Comparison of ENCODE assay signal across 10 cellular contexts in genomic region chr12:120196363-120196762, GRCh38. TPM values are rescaled to one million over a fixed set of nuclear protein-coding genes. Genes with fewer than 3 reads are reported as not detected.
A peak's percentile ranks its signal among the peaks of the same experiment; 100 is the strongest.
DNase-seq lines count a peak whose midpoint lies in the region; ATAC-seq and TF ChIP-seq lines count a peak whose summit lies in the region.
"Had no signal": no experiment of that assay in that cellular context is flagged by ENCODE, and none has a peak within 500 bp of the region (broad histone marks: within the 10 kb centered on the region; RNA-seq: fewer than 3 reads in every experiment).

No MANE protein-coding gene starts in this region.

- H2AK5ac ChIP-seq in trophoblast cell (ENCODE audit: low read length), result no peak overlapping the region

- no peaks in the 10 kb centered on the region for H3K27me3 ChIP-seq in KMS-11 (ENCODE audit: insufficient read depth, low read depth)
- H3K27me3 ChIP-seq in trophoblast cell (ENCODE audit: insufficient read depth, low read length), result no peaks in the 10 kb centered on the region
- H3K27me3 ChIP-seq: SJSA1 had no signal

- no peak overlapping the region for H2BK120ac ChIP-seq in trophoblast cell (ENCODE audit: insufficient read depth, low read length, poor library complexity)

- H3K79me1 ChIP-seq in trophoblast cell (ENCODE audit: low read length), result peaks cover 19% of the 10 kb centered on the region

- ATAC-seq in HG02763 (IDR thresholded peaks at IDR 0.05; ENCODE audit: unreplicated experiment) (no peak), HG02610 (IDR thresholded peaks at IDR 0.05; ENCODE audit: unreplicated experiment) (no peak)

- H3K9ac ChIP-seq in KMS-11, result peak overlapping the region; percentile 27; the same call in 1 of the 2 replicates
- H3K9ac ChIP-seq in trophoblast cell (ENCODE audit: low read length), result no peak overlapping the region

- H3K18ac ChIP-seq in trophoblast cell (ENCODE audit: low read length), result no peak overlapping the region

- H3K4me3 Mint-ChIP-seq in activated naive CD8-positive, alpha-beta T cell treated with anti-CD3 and anti-CD28 coated beads for 36 hours, result peak overlapping the region; percentile 88

- H3K4me3 ChIP-seq in KMS-11 (IDR thresholded peaks at IDR 0.05; ENCODE audit: insufficient read depth, low read depth, low read length), result no peak overlapping the region
- no peak overlapping the region for H3K4me3 ChIP-seq in trophoblast cell (ENCODE audit: low read depth, low read length)
- H3K4me3 ChIP-seq: SJSA1 had no signal

- H4K12ac ChIP-seq in trophoblast cell (ENCODE audit: low read depth, low read length), result no peak overlapping the region

- peaks cover 68% of the 10 kb centered on the region for H3K36me3 Mint-ChIP-seq in activated naive CD8-positive, alpha-beta T cell treated with anti-CD3 and anti-CD28 coated beads for 36 hours

- H4K8ac ChIP-seq in trophoblast cell (ENCODE audit: low read depth, low read length), result no peak overlapping the region

- TF ChIP-seq CTCF in KMS-11 (conservative IDR thresholded peaks at IDR 0.05; ENCODE audit: low read depth, low read length), result no peak

- H3K36me3 ChIP-seq in KMS-11 (ENCODE audit: insufficient read depth), result 0 out of 2 replicates have a peak, but pooled peaks cover 3% of the 10 kb centered on the region
- H3K36me3 ChIP-seq in trophoblast cell (ENCODE audit: control insufficient read depth in 1 of 2, insufficient read depth in 2 of 2, low read length in 2 of 2), result peaks cover 30 to 39% of the 10 kb centered on the region in 2 experiments

- H4K91ac ChIP-seq in trophoblast cell (ENCODE audit: low read depth, low read length), result no peak overlapping the region

- H3K14ac ChIP-seq in trophoblast cell (ENCODE audit: low read length), result no peak overlapping the region

- no peak overlapping the region for H3K23ac ChIP-seq in trophoblast cell (ENCODE audit: low read length)

- no peak overlapping the region for H2AFZ ChIP-seq in KMS-11 (ENCODE audit: low read depth)
- H2AFZ ChIP-seq in trophoblast cell (ENCODE audit: insufficient read depth, low read length, poor library complexity), result no peak overlapping the region

- peaks cover 69% of the 10 kb centered on the region for H3K4me1 ChIP-seq in KMS-11 (ENCODE audit: low read depth, poor library complexity, severe bottlenecking)
- H3K4me1 ChIP-seq in trophoblast cell (ENCODE audit: control insufficient read depth in 1 of 2, insufficient read depth in 2 of 2, low read length in 2 of 2), result peaks cover 4 to 19% of the 10 kb centered on the region in 2 experiments

- H3K9me3 Mint-ChIP-seq in activated naive CD8-positive, alpha-beta T cell treated with anti-CD3 and anti-CD28 coated beads for 36 hours, result peaks cover 1% of the 10 kb centered on the region

- peak; percentile 24 for DNase-seq in EH (ENCODE audit: low read depth)
- DNase-seq in activated naive CD8-positive, alpha-beta T cell treated with anti-CD3 and anti-CD28 coated beads for 36 hours, result no peak
- DNase-seq in trophoblast cell, result peak in 1 of 2 donors; percentile 41
- no peak for DNase-seq in AG20443 (ENCODE audit: low spot score)
- DNase-seq: GDM1, NCI-H345 had no signal

- H3K79me2 ChIP-seq in KMS-11 (ENCODE audit: insufficient read depth, low read depth) (peaks cover 77% of the 10 kb centered on the region), trophoblast cell (ENCODE audit: control insufficient read depth, insufficient read depth, low read length, poor library complexity) (peaks cover 18% of the 10 kb centered on the region)

- H3K27ac ChIP-seq in KMS-11 (peak overlapping the region; percentile 94; the same call in 1 of the 2 replicates), trophoblast cell (ENCODE audit: low read depth, low read length) (peak overlapping the region; percentile 94)
- H3K27ac ChIP-seq: SJSA1 had no signal

- H2BK5ac ChIP-seq in trophoblast cell (ENCODE audit: low read depth, low read length, poor library complexity), result no peak overlapping the region

- H3K4me2 ChIP-seq in KMS-11 (peak overlapping the region; percentile 87; the same call in 1 of the 2 replicates), trophoblast cell (ENCODE audit: low read length) (no peak overlapping the region)

- H3K4me1 Mint-ChIP-seq in activated naive CD8-positive, alpha-beta T cell treated with anti-CD3 and anti-CD28 coated beads for 36 hours, result peaks cover 58% of the 10 kb centered on the region

- no peak overlapping the region for H3K4ac ChIP-seq in trophoblast cell (ENCODE audit: low read depth, low read length)

- H2BK12ac ChIP-seq in trophoblast cell (ENCODE audit: low read length), result no peak overlapping the region

- peaks cover 16% of the 10 kb centered on the region for H3K27me3 Mint-ChIP-seq in activated naive CD8-positive, alpha-beta T cell treated with anti-CD3 and anti-CD28 coated beads for 36 hours

- peak overlapping the region; percentile 99 for H3K27ac Mint-ChIP-seq in activated naive CD8-positive, alpha-beta T cell treated with anti-CD3 and anti-CD28 coated beads for 36 hours

- H3K9me3 ChIP-seq in trophoblast cell (ENCODE audit: insufficient read depth, low read depth, low read length), result no peaks in the 10 kb centered on the region
- H3K9me3 ChIP-seq: SJSA1 had no signal

- peaks cover 3% of the 10 kb centered on the region; the same call in 1 of the 2 replicates for H4K20me1 ChIP-seq in KMS-11 (ENCODE audit: insufficient read depth)

- WGBS in trophoblast cell (ENCODE audit: extremely low coverage, insufficient coverage, insufficient read length), result no CpG with 5 or more reads among the region's 1 CpG

RNA-seq across cellular contexts. Expression of gene GCN1, which starts 1.8 kb away (rescaled TPM):
- 100 to 1,000 TPM; 143 to 146 TPM for total RNA-seq in activated naive CD8-positive, alpha-beta T cell treated with anti-CD3 and anti-CD28 coated beads for 36 hours
- 41.3 and 42.4 TPM in 2 replicates for polyA plus RNA-seq in trophoblast cell (2013)

RNA-seq across cellular contexts. Expression of gene RPLP0, which starts 4.5 kb away (rescaled TPM):
- total RNA-seq in activated naive CD8-positive, alpha-beta T cell treated with anti-CD3 and anti-CD28 coated beads for 36 hours, result 1,000 to 10,000 TPM; 3,852 to 4,173 TPM
- 2,531 and 2,584 TPM in 2 replicates for polyA plus RNA-seq in trophoblast cell (2013)
